9 cellular contexts compared by ENCODE assay signal in the genomic region with DNA sequence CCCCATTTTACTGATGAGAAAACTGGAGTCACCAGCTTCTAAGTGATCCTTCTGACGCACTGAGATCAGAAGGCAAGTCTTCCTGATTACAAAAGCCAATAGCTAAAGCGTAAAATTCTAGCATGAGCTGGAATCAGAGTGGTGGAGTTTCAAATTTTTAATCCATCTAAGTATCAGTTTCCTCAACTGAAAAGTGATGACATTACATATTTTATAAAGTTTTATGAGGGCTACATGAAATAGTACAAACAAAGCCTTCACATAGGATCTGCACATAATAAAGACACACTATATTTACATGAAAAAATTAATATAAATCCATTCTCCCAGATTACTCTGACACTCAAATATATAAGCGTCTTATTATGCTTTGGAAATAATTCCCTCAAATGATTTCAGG.
"Had no signal": no experiment of that assay in that cellular context is flagged by ENCODE, and none has a peak within 500 bp of the region (broad histone marks: within the 10 kb centered on the region; RNA-seq: fewer than 3 reads in every experiment).

No MANE protein-coding gene starts in this region.

- H3K9me3 ChIP-seq: HAP-1 had no signal

- DNase-seq: GM23248, GOT3, H7, HFFc6, KBM-7 had no signal

- FAIRE-seq: HTR-8/SVneo had no signal

- H3K9ac ChIP-seq: GM23248, KMS-11 had no signal

- ATAC-seq: HCT116 had no signal

- H3K4me2 ChIP-seq: KMS-11 had no signal

- H3K4me3 ChIP-seq: GM23248, HAP-1 had no signal

- H3K27ac ChIP-seq: GM23248, KMS-11 had no signal

- H3K4me1 ChIP-seq: HAP-1 had no signal

- H2AFZ ChIP-seq: GM23248 had no signal

- H3K36me3 ChIP-seq: HAP-1 had no signal
